ENCODE assay signal across 8 cellular contexts in genomic region chr3:13012228-13012691, GRCh38.
DNase-seq lines count a peak whose midpoint lies in the region; ATAC-seq lines count a peak whose summit lies in the region.

No MANE protein-coding gene starts in this region.

- DNase-seq in EL: peak; percentile 63
- peak; percentile 36 for DNase-seq in LHCN-M2 (ENCODE audit: low read depth)
- peak; percentile 45 for DNase-seq in activated CD8-positive, alpha-beta memory T cell treated with anti-CD3 and anti-CD28 coated beads, Interleukin-2, amount 50 U/mL, for 4 hours
- peak; percentile 92 for DNase-seq in Right ventricle myocardium inferior (ENCODE audit: missing footprints)
- peak; percentile 46 for DNase-seq in stimulated activated CD8-positive, alpha-beta memory T cell treated with anti-CD3 and anti-CD28 coated beads, Interleukin-4, amount 100 ng/mL, for 24 hours (ENCODE audit: low read depth)
- no peak for DNase-seq in inferior parietal cortex (ENCODE audit: extremely low spot score)
- no peak for DNase-seq in iPS-NIHi7 (ENCODE audit: extremely low spot score)

- ATAC-seq in GM21528 (IDR thresholded peaks at IDR 0.05; ENCODE audit: low FRiP score, unreplicated experiment): peak; percentile 34
- peak; percentile 63 for ATAC-seq in Right ventricle myocardium inferior

- intact Hi-C loops in Right ventricle myocardium inferior (cut with DNase I): no loop called here

Comparison
In these comparisons a context has a peak if more than half of its experiments do, and no peak if none do; other contexts are left out.
1. DNase-seq: peak in EL (single experiment), LHCN-M2 (single experiment), activated CD8-positive, alpha-beta memory T cell treated with anti-CD3 and anti-CD28 coated beads, Interleukin-2, amount 50 U/mL, for 4 hours (single experiment), Right ventricle myocardium inferior (single experiment) and stimulated activated CD8-positive, alpha-beta memory T cell treated with anti-CD3 and anti-CD28 coated beads, Interleukin-4, amount 100 ng/mL, for 24 hours (single experiment); none in inferior parietal cortex (single experiment) and iPS-NIHi7 (single experiment).